Comparison of ENCODE assay signal across 22 cellular contexts in genomic region chr6:160081398-160081797, GRCh38. TPM values are rescaled to one million over a fixed set of nuclear protein-coding genes. Genes with fewer than 3 reads are reported as not detected.
"Had no signal": no experiment of that assay in that cellular context is flagged by ENCODE, and none has a peak within 500 bp of the region (broad histone marks: within the 10 kb centered on the region; RNA-seq: fewer than 3 reads in every experiment).

No MANE protein-coding gene starts in this region.

- H3K27me3 ChIP-seq: dorsolateral prefrontal cortex, esophagus muscularis mucosa, gastrocnemius medialis, hepatocyte, pancreas, right lobe of liver had no signal

- H3K27ac ChIP-seq: dorsolateral prefrontal cortex, epithelial cell of prostate, esophagus muscularis mucosa, gastrocnemius medialis, hepatocyte, pancreas, psoas muscle had no signal

- H3K4me3 Mint-ChIP-seq: central memory CD8-positive, alpha-beta T cell; naive thymus-derived CD8-positive, alpha-beta T cell; stimulated activated naive B cell treated with anti-CD40 and anti-IgM and Interleukin-4, amounts not matched to agents 10 μg/mL and 1 μg/mL and 100 μg/mL, for 72 hours; type B pancreatic cell had no signal

- DNase-seq: cortex of kidney; dorsolateral prefrontal cortex; effector CD8-positive, alpha-beta T cell; gastrocnemius medialis; left colon; mucosa of descending colon; naive thymus-derived CD8-positive, alpha-beta T cell; occipital lobe; pancreas; retina; stimulated activated CD4-positive, alpha-beta T cell treated with anti-CD3 and anti-CD28 coated beads, Interleukin-15, amount 100 ng/mL, for 24 hours; stimulated activated CD4-positive, alpha-beta T cell treated with anti-CD3 and anti-CD28 coated beads, Interleukin-1b, Interleukin-23, amount 100 ng/mL, for 48 hours; stimulated activated CD4-positive, alpha-beta T cell treated with anti-CD3 and anti-CD28 coated beads, Interleukin-4, amount 100 ng/mL, for 24 hours; stimulated activated naive B cell treated with anti-CD40 and anti-IgM and Interleukin-4, amounts not matched to agents 10 μg/mL and 1 μg/mL and 100 μg/mL, for 72 hours had no signal

- ATAC-seq: gastrocnemius medialis; left colon; mucosa of descending colon; naive thymus-derived CD8-positive, alpha-beta T cell; pancreas; psoas muscle; right lobe of liver; stimulated activated naive B cell treated with anti-CD40 and anti-IgM and Interleukin-4, amounts not matched to agents 10 μg/mL and 1 μg/mL and 100 μg/mL, for 72 hours had no signal

- H3K9me3 Mint-ChIP-seq: central memory CD8-positive, alpha-beta T cell; naive thymus-derived CD8-positive, alpha-beta T cell; stimulated activated naive B cell treated with anti-CD40 and anti-IgM and Interleukin-4, amounts not matched to agents 10 μg/mL and 1 μg/mL and 100 μg/mL, for 72 hours; type B pancreatic cell had no signal

- H3K9me3 ChIP-seq: esophagus muscularis mucosa, gastrocnemius medialis, mucosa of descending colon, pancreas, psoas muscle, right lobe of liver had no signal

- H3K27ac Mint-ChIP-seq: naive thymus-derived CD8-positive, alpha-beta T cell; stimulated activated naive B cell treated with anti-CD40 and anti-IgM and Interleukin-4, amounts not matched to agents 10 μg/mL and 1 μg/mL and 100 μg/mL, for 72 hours; type B pancreatic cell had no signal

- H3K4me3 ChIP-seq: dorsolateral prefrontal cortex, esophagus muscularis mucosa, gastrocnemius medialis, hepatocyte, mucosa of descending colon, pancreas, psoas muscle, right lobe of liver had no signal

- H3K4me1 ChIP-seq: esophagus muscularis mucosa, gastrocnemius medialis, pancreas, psoas muscle had no signal

- H3K27me3 Mint-ChIP-seq: central memory CD8-positive, alpha-beta T cell; naive thymus-derived CD8-positive, alpha-beta T cell; stimulated activated naive B cell treated with anti-CD40 and anti-IgM and Interleukin-4, amounts not matched to agents 10 μg/mL and 1 μg/mL and 100 μg/mL, for 72 hours; type B pancreatic cell had no signal

RNA-seq across cellular contexts. Expression of gene SLC22A1, which starts 40.2 kb away (rescaled TPM):
- total RNA-seq: lung microvascular endothelial cell had no signal
